In genomic region chr1:41030872-41031616, GRCh38 we compare ENCODE assay signal across 25 cellular contexts. TPM values are rescaled to one million over a fixed set of nuclear protein-coding genes. Genes with fewer than 3 reads are reported as not detected.
"Had no signal": no experiment of that assay in that cellular context is flagged by ENCODE, and none has a peak within 500 bp of the region (broad histone marks: within the 10 kb centered on the region; RNA-seq: fewer than 3 reads in every experiment).

No MANE protein-coding gene starts in this region.

- H3K9me3 Mint-ChIP-seq: effector memory CD8-positive, alpha-beta T cell; neural progenitor cell; T-cell; T-helper 2 cell treated with Interferon-gamma antibody and Interleukin-4, amounts not matched to agents 5 μg/mL and 100 μg/mL, for 36 hours had no signal

- H3K4me3 ChIP-seq: cardiac muscle cell, coronary artery, dorsolateral prefrontal cortex, gastroesophageal sphincter, hepatocyte, neural progenitor cell, right atrium auricular region, tibial nerve had no signal

- H3K27me3 Mint-ChIP-seq: activated CD4-positive, alpha-beta T cell treated with anti-CD3 and anti-CD28 coated beads for 36 hours; activated naive CD8-positive, alpha-beta T cell; effector memory CD8-positive, alpha-beta T cell; naive thymus-derived CD4-positive, alpha-beta T cell; T-cell had no signal

- H3K27me3 ChIP-seq: cardiac muscle cell, dorsolateral prefrontal cortex, gastroesophageal sphincter, hepatocyte, neural progenitor cell, right atrium auricular region, tibial nerve had no signal

- H3K4me1 Mint-ChIP-seq: activated CD4-positive, alpha-beta T cell treated with anti-CD3 and anti-CD28 coated beads for 36 hours; neural progenitor cell had no signal

- DNase-seq: activated CD4-positive, alpha-beta T cell treated with anti-CD3 and anti-CD28 coated beads for 36 hours; activated CD4-positive, CD25-positive, alpha-beta regulatory T cell; activated CD8-positive, alpha-beta memory T cell treated with anti-CD3 and anti-CD28 coated beads for 24 hours; activated naive CD4-positive, alpha-beta T cell treated with Interleukin-2 at 50 U/mL for 16 hours; anterior cingulate cortex; cerebellar nuclear complex; dorsolateral prefrontal cortex; effector memory CD8-positive, alpha-beta T cell; erythroblast; left cardiac atrium; midbrain; naive thymus-derived CD4-positive, alpha-beta T cell; occipital lobe; stimulated activated naive CD4-positive, alpha-beta T cell treated with Interleukin-2 at 50 U/mL for 16 hours; T-cell had no signal

- ATAC-seq: activated CD4-positive, alpha-beta T cell treated with anti-CD3 and anti-CD28 coated beads for 36 hours; effector memory CD8-positive, alpha-beta T cell; gastroesophageal sphincter; left cardiac atrium; naive thymus-derived CD4-positive, alpha-beta T cell; T-cell had no signal

- H3K36me3 ChIP-seq: neural progenitor cell had no signal

- H3K27ac ChIP-seq: cardiac muscle cell, coronary artery, dorsolateral prefrontal cortex, gastroesophageal sphincter, hepatocyte, neural progenitor cell, right atrium auricular region, tibial nerve had no signal

- H3K27ac Mint-ChIP-seq: activated CD4-positive, alpha-beta T cell treated with anti-CD3 and anti-CD28 coated beads for 36 hours; naive thymus-derived CD4-positive, alpha-beta T cell; neural progenitor cell; T-cell; T-helper 2 cell treated with Interferon-gamma antibody and Interleukin-4, amounts not matched to agents 5 μg/mL and 100 μg/mL, for 36 hours had no signal

- H3K9me3 ChIP-seq: gastroesophageal sphincter, right atrium auricular region, tibial nerve had no signal

- H3K9ac ChIP-seq: neural progenitor cell had no signal

- H3K4me1 ChIP-seq: gastroesophageal sphincter, neural progenitor cell, right atrium auricular region, tibial nerve had no signal

- H3K4me3 Mint-ChIP-seq: activated CD4-positive, alpha-beta T cell treated with anti-CD3 and anti-CD28 coated beads for 36 hours; activated naive CD8-positive, alpha-beta T cell; effector memory CD8-positive, alpha-beta T cell; naive thymus-derived CD4-positive, alpha-beta T cell; neural progenitor cell; T-cell; T-helper 2 cell treated with Interferon-gamma antibody and Interleukin-4, amounts not matched to agents 5 μg/mL and 100 μg/mL, for 36 hours had no signal

RNA-seq across cellular contexts. Expression of gene SLFNL1, which starts 9.5 kb away (rescaled TPM):
- polyA plus RNA-seq: keratinocyte had no signal
